30 cellular contexts compared by ENCODE assay signal in the genomic region with DNA sequence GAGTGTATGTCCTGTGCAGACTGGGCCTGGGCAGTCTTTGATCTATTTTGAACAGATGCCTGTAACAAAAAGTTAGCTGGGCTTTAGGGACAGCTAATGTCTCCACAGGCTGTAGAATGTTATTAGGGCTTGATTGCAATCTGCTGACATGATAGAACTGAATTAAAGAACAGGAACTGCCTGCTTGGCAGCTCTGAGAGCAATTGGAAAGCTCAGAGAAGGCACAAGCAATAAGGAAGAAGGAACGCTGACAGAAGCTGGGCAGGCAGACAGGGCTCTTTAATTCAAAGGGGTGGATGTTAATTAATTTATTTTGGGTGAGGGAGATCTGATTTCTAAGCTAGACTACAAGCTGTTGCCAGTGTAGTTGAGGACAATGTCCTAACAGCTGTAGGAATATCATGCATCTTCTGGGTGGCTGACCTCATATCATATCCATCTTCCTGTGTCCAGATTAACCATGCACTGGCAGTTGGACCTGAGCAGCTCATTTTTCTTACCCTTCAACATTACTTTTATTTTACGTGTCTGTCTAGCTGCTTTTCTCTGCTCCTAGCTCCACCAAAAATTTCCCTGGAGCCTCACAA. TPM values are rescaled to one million over a fixed set of nuclear protein-coding genes. Genes with fewer than 3 reads are reported as not detected.
"Had no signal": no experiment of that assay in that cellular context is flagged by ENCODE, and none has a peak within 500 bp of the region (broad histone marks: within the 10 kb centered on the region; RNA-seq: fewer than 3 reads in every experiment).

No MANE protein-coding gene starts in this region.

- H3K27me3 ChIP-seq: foreskin keratinocyte, suprapubic skin, uterus had no signal

- H3K36me3 ChIP-seq: left lung, right lobe of liver, suprapubic skin, tibial nerve, uterus had no signal

- H3K27ac ChIP-seq: foreskin keratinocyte, left lung, right lobe of liver, skin epidermis, suprapubic skin, tibial nerve, uterus had no signal

- H3K9me3 ChIP-seq: left lung, right lobe of liver, suprapubic skin, tibial nerve, uterus had no signal

- H3K36me3 Mint-ChIP-seq: activated naive CD8-positive, alpha-beta T cell treated with anti-CD3 and anti-CD28 coated beads, Interleukin-2, amount 10 ng/mL, durations not matched to agents 7 days and 5 days; naive thymus-derived CD8-positive, alpha-beta T cell; stimulated activated effector memory CD8-positive, alpha-beta T cell treated with anti-CD3 and anti-CD28 coated beads, Interleukin-12 subunit alpha, Interleukin-12 subunit beta, amount 100 ng/mL, for 72 hours; WTC11 had no signal

- DNase-seq: activated CD4-positive, alpha-beta T cell treated with anti-CD3 and anti-CD28 coated beads, Interleukin-2, amount 50 U/mL, for 48 hours; activated CD8-positive, alpha-beta memory T cell treated with anti-CD3 and anti-CD28 coated beads, Interleukin-2, amount 50 U/mL, for 48 hours; activated effector memory CD4-positive, alpha-beta T cell treated with Interleukin-2 at 50 U/mL for 16 hours; activated naive CD4-positive, alpha-beta T cell treated with anti-CD3 and anti-CD28 coated beads for 36 hours; activated naive CD8-positive, alpha-beta T cell treated with anti-CD3 and anti-CD28 coated beads, Interleukin-2, amount 10 ng/mL, durations not matched to agents 7 days and 5 days; activated T-cell treated with anti-CD3 and anti-CD28 coated beads, Interleukin-2, amount 50 U/mL, for 72 hours; amniotic stem cell; effector CD4-positive, alpha-beta T cell; foreskin keratinocyte; hippocampal formation; kidney glomerular epithelial cell; left lung; naive thymus-derived CD8-positive, alpha-beta T cell; right lobe of liver; stimulated activated CD4-positive, alpha-beta T cell treated with anti-CD3 and anti-CD28 coated beads, Interleukin-2, amount 100 ng/mL, for 24 hours; stimulated activated naive CD8-positive, alpha-beta T cell treated with anti-CD3 and anti-CD28 coated beads, Interleukin-15, amount 100 ng/mL, for 72 hours; T-helper 9 cell; uterus had no signal

- H3K4me3 ChIP-seq: left lung, lung, right lobe of liver, skin epidermis, suprapubic skin, tibial nerve, uterus had no signal

- H3K9me3 Mint-ChIP-seq: activated naive CD4-positive, alpha-beta T cell treated with anti-CD3 and anti-CD28 coated beads for 36 hours; activated naive CD8-positive, alpha-beta T cell treated with anti-CD3 and anti-CD28 coated beads, Interleukin-2, amount 10 ng/mL, durations not matched to agents 7 days and 5 days; activated T-cell treated with anti-CD3 and anti-CD28 coated beads, Interleukin-2, amount 50 U/mL, for 72 hours; dendritic cell treated with granulocyte-macrophage colony-stimulating factor and Interleukin-4, amounts not matched to agents 40 ng/mL and 50 ng/mL, for 4 days; naive thymus-derived CD8-positive, alpha-beta T cell; stimulated activated effector memory CD8-positive, alpha-beta T cell treated with anti-CD3 and anti-CD28 coated beads, Interleukin-12 subunit alpha, Interleukin-12 subunit beta, amount 100 ng/mL, for 72 hours; stimulated activated naive CD8-positive, alpha-beta T cell treated with anti-CD3 and anti-CD28 coated beads, Interleukin-15, amount 100 ng/mL, for 72 hours; WTC11 had no signal

- H3K4me3 Mint-ChIP-seq: activated naive CD4-positive, alpha-beta T cell treated with anti-CD3 and anti-CD28 coated beads for 36 hours; activated naive CD8-positive, alpha-beta T cell treated with anti-CD3 and anti-CD28 coated beads, Interleukin-2, amount 10 ng/mL, durations not matched to agents 7 days and 5 days; activated T-cell treated with anti-CD3 and anti-CD28 coated beads, Interleukin-2, amount 50 U/mL, for 72 hours; dendritic cell treated with granulocyte-macrophage colony-stimulating factor and Interleukin-4, amounts not matched to agents 40 ng/mL and 50 ng/mL, for 4 days; naive thymus-derived CD8-positive, alpha-beta T cell; stimulated activated effector memory CD8-positive, alpha-beta T cell treated with anti-CD3 and anti-CD28 coated beads, Interleukin-12 subunit alpha, Interleukin-12 subunit beta, amount 100 ng/mL, for 72 hours; stimulated activated naive CD8-positive, alpha-beta T cell treated with anti-CD3 and anti-CD28 coated beads, Interleukin-15, amount 100 ng/mL, for 72 hours; WTC11 had no signal

- H3K27me3 Mint-ChIP-seq: dendritic cell treated with granulocyte-macrophage colony-stimulating factor and Interleukin-4, amounts not matched to agents 40 ng/mL and 50 ng/mL, for 4 days had no signal

- H3K4me1 ChIP-seq: foreskin keratinocyte, left lung, right lobe of liver, tibial nerve, uterus had no signal

- H3K4me1 Mint-ChIP-seq: activated naive CD8-positive, alpha-beta T cell treated with anti-CD3 and anti-CD28 coated beads, Interleukin-2, amount 10 ng/mL, durations not matched to agents 7 days and 5 days; naive thymus-derived CD8-positive, alpha-beta T cell; stimulated activated effector memory CD8-positive, alpha-beta T cell treated with anti-CD3 and anti-CD28 coated beads, Interleukin-12 subunit alpha, Interleukin-12 subunit beta, amount 100 ng/mL, for 72 hours; stimulated activated naive CD8-positive, alpha-beta T cell treated with anti-CD3 and anti-CD28 coated beads, Interleukin-15, amount 100 ng/mL, for 72 hours; WTC11 had no signal

- ATAC-seq: activated T-cell treated with anti-CD3 and anti-CD28 coated beads, Interleukin-2, amount 50 U/mL, for 72 hours; foreskin keratinocyte; left lung; naive thymus-derived CD8-positive, alpha-beta T cell; stimulated activated effector memory CD8-positive, alpha-beta T cell treated with anti-CD3 and anti-CD28 coated beads, Interleukin-12 subunit alpha, Interleukin-12 subunit beta, amount 100 ng/mL, for 72 hours; stimulated activated naive CD8-positive, alpha-beta T cell treated with anti-CD3 and anti-CD28 coated beads, Interleukin-15, amount 100 ng/mL, for 72 hours; WTC11 had no signal

RNA-seq across cellular contexts. Expression of a gene that starts 20.7 kb away (rescaled TPM):
- total RNA-seq: activated CD8-positive, alpha-beta memory T cell treated with anti-CD3 and anti-CD28 coated beads for 36 hours; activated naive CD4-positive, alpha-beta T cell treated with anti-CD3 and anti-CD28 coated beads for 36 hours; activated naive CD8-positive, alpha-beta T cell treated with anti-CD3 and anti-CD28 coated beads, Interleukin-2, amount 10 ng/mL, durations not matched to agents 7 days and 5 days; foreskin keratinocyte; glomerular endothelial cell; left lung; lung; naive thymus-derived CD8-positive, alpha-beta T cell; osteocyte; pulmonary artery endothelial cell; right lobe of liver; suprapubic skin; T-helper 1 cell treated with Interleukin-12 subunit alpha and Interleukin-12 subunit beta and Interleukin-4 antibody, amounts not matched to agents 30 ng/mL and 1 ng/mL, for 36 hours; tibial nerve; uterus; WTC11 had no signal
